In genomic region chr4:152672403-152673092, GRCh38 we compare ENCODE assay signal across 20 cellular contexts. TPM values are rescaled to one million over a fixed set of nuclear protein-coding genes. Genes with fewer than 3 reads are reported as not detected.
DNase-seq lines count a peak whose midpoint lies in the region; ATAC-seq and TF ChIP-seq lines count a peak whose summit lies in the region.
"Had no signal": no experiment of that assay in that cellular context is flagged by ENCODE, and none has a peak within 500 bp of the region (broad histone marks: within the 10 kb centered on the region; RNA-seq: fewer than 3 reads in every experiment).

No MANE protein-coding gene starts in this region.

- H3K27ac ChIP-seq in foreskin keratinocyte = peak overlapping the region; percentile 13
- peak overlapping the region; percentile 21 for H3K27ac ChIP-seq in neutrophil
- H3K27ac ChIP-seq in neural progenitor cell = no peak overlapping the region
- no peak overlapping the region for H3K27ac ChIP-seq in right atrium auricular region
- H3K27ac ChIP-seq: 22Rv1, BLaER1, SJSA1 had no signal

- H3K4me3 Mint-ChIP-seq in neural progenitor cell = no peak overlapping the region

- H3K36me3 ChIP-seq in neutrophil = peaks cover 45% of the 10 kb centered on the region
- no peaks in the 10 kb centered on the region for H3K36me3 ChIP-seq in neural progenitor cell
- H3K36me3 ChIP-seq in right atrium auricular region = no peaks in the 10 kb centered on the region
- H3K36me3 ChIP-seq: BLaER1, SJSA1 had no signal

- no peak overlapping the region for H3K9ac ChIP-seq in neural progenitor cell
- H3K9ac ChIP-seq: BLaER1 had no signal

- H3K36me3 Mint-ChIP-seq in neural progenitor cell = no peaks in the 10 kb centered on the region

- no peak for ATAC-seq in foreskin keratinocyte
- ATAC-seq: GM12878 had no signal

- no peak overlapping the region for H3K27ac Mint-ChIP-seq in neural progenitor cell

- H4K20me1 ChIP-seq in neural progenitor cell (ENCODE audit: low read depth) = no peaks in the 10 kb centered on the region
- H4K20me1 ChIP-seq: BLaER1 had no signal

- H3K79me2 ChIP-seq in neural progenitor cell (ENCODE audit: low read depth) = no peaks in the 10 kb centered on the region

- H2AFZ ChIP-seq in neural progenitor cell (replicated peaks) = no peak overlapping the region

- no peaks in the 10 kb centered on the region for H3K9me3 Mint-ChIP-seq in neural progenitor cell

- H3K4me3 ChIP-seq in neutrophil (ENCODE audit: low read depth in 1 of 2, low read length in 1 of 2) (no peak overlapping the region), neural progenitor cell (no peak overlapping the region), right atrium auricular region (no peak overlapping the region)
- H3K4me3 ChIP-seq: BLaER1, GM12878, SJSA1 had no signal

- DNase-seq in NCI-H1105 treated with DMSO at 0.1 percent for 48 hours (lab: John Stamatoyannopoulos, UW) (peak; percentile 1), NCI-H1105 (lab: John Stamatoyannopoulos, UW) (no peak), NCI-H2227 (lab: John Stamatoyannopoulos, UW; ENCODE audit: unreplicated experiment) (peak; percentile 5), foreskin keratinocyte (no peak), GM19238 (ENCODE audit: insufficient read length, low spot score) (no peak), neural progenitor cell (ENCODE audit: low spot score) (no peak), right atrium auricular region (ENCODE audit: low spot score) (no peak)
- DNase-seq: DND-41; H7; Kasumi-1; MM.1S; NCI-H187; NCI-H524; NK-92 treated with Interleukin-12 subunit alpha and Interleukin-12 subunit beta, amount 100 ng/mL, for 24 hours; RPMI8226 had no signal

- TF ChIP-seq CTCF in foreskin keratinocyte (conservative IDR thresholded peaks at IDR 0.05) (no peak), neutrophil (IDR thresholded peaks at IDR 0.05) (no peak), neural progenitor cell (IDR thresholded peaks at IDR 0.05) (no peak), right atrium auricular region (IDR thresholded peaks at IDR 0.05) (no peak)

- H3K4me2 ChIP-seq in neural progenitor cell = no peak overlapping the region
- H3K4me2 ChIP-seq: BLaER1 had no signal

- H3K4me1 ChIP-seq in foreskin keratinocyte = peaks cover 28% of the 10 kb centered on the region
- H3K4me1 ChIP-seq in neutrophil (ENCODE audit: control insufficient read depth in 1 of 2, insufficient read depth in 1 of 2, low read depth in 1 of 2, low read length in 1 of 2) = peaks cover 54 to 72% of the 10 kb centered on the region in 2 experiments
- H3K4me1 ChIP-seq in neural progenitor cell = peaks cover 10% of the 10 kb centered on the region
- H3K4me1 ChIP-seq in right atrium auricular region = no peaks in the 10 kb centered on the region
- H3K4me1 ChIP-seq: BLaER1, SJSA1 had no signal

- no peaks in the 10 kb centered on the region for H3K27me3 ChIP-seq in foreskin keratinocyte
- H3K27me3 ChIP-seq in neutrophil = no peaks in the 10 kb centered on the region
- no peaks in the 10 kb centered on the region for H3K27me3 ChIP-seq in neural progenitor cell
- H3K27me3 ChIP-seq in right atrium auricular region = no peaks in the 10 kb centered on the region
- H3K27me3 ChIP-seq: BLaER1, SJSA1 had no signal

- peaks cover 10% of the 10 kb centered on the region for H3K4me1 Mint-ChIP-seq in neural progenitor cell

- H3K9me3 ChIP-seq in neutrophil = no peaks in the 10 kb centered on the region
- H3K9me3 ChIP-seq in neural progenitor cell (ENCODE audit: low read depth) = no peaks in the 10 kb centered on the region
- no peaks in the 10 kb centered on the region for H3K9me3 ChIP-seq in right atrium auricular region
- H3K9me3 ChIP-seq: BLaER1, SJSA1 had no signal

- H3F3A ChIP-seq in neural progenitor cell (ENCODE audit: low read depth) = peaks cover 10% of the 10 kb centered on the region

- peaks cover 8% of the 10 kb centered on the region for H3K27me3 Mint-ChIP-seq in neural progenitor cell (ENCODE audit: insufficient read depth, low read depth)

RNA-seq across cellular contexts. Expression of gene TMEM154, which starts 7.2 kb away (rescaled TPM):
- total RNA-seq in foreskin keratinocyte (102 and 118 TPM in 2 replicates), neural progenitor cell (ENCODE audit: low replicate concordance) (2.0 and 3.0 TPM in 2 replicates), right atrium auricular region (1 to 10 TPM; 1.4 to 2.0 TPM)
- polyA plus RNA-seq in foreskin keratinocyte = 12.8 and 13.3 TPM in 2 replicates

Comparison
In these comparisons a context has a peak if more than half of its experiments do, and no peak if none do; other contexts are left out.
1. DNase-seq: peak in NCI-H1105 treated with DMSO at 0.1 percent for 48 hours (single experiment) and NCI-H2227 (single experiment); none in NCI-H1105 (single experiment), foreskin keratinocyte (0 of 2), GM19238 (single experiment), neural progenitor cell (single experiment) and right atrium auricular region (single experiment).
2. H3K27ac ChIP-seq: peak in foreskin keratinocyte (single experiment) and neutrophil (single experiment); none in neural progenitor cell (single experiment) and right atrium auricular region (0 of 2).
3. RNA of gene TMEM154, which starts 7.2 kb away (total RNA-seq): 102 to 118 TPM in foreskin keratinocyte; 2.0 to 3.0 TPM in neural progenitor cell and 1.4 to 2.0 TPM in right atrium auricular region; every median in the first group is over 10 times any median in the second.